ENCODE assay signal across 12 cellular contexts in genomic region chr19:47518139-47518538, GRCh38. TPM values are rescaled to one million over a fixed set of nuclear protein-coding genes. Genes with fewer than 3 reads are reported as not detected.
DNase-seq lines count a peak whose midpoint lies in the region; ATAC-seq and TF ChIP-seq lines count a peak whose summit lies in the region.
"Had no signal": no experiment of that assay in that cellular context is flagged by ENCODE, and none has a peak within 500 bp of the region (broad histone marks: within the 10 kb centered on the region; RNA-seq: fewer than 3 reads in every experiment).

No MANE protein-coding gene starts in this region.

- DNase-seq in activated gamma-delta T cell treated with Interleukin-2 at 50 U/mL for 16 hours (peak; percentile 50), activated gamma-delta T cell (lab: John Stamatoyannopoulos, UW) (no peak), activated B cell treated with CpG ODN at 0.5 μM for 24 hours (peak; percentile 44), left colon (no peak), mesenchymal stem cell (no peak)
- peak; percentile 39 for DNase-seq in effector CD8-positive, alpha-beta T cell (lab: John Stamatoyannopoulos, UW)
- DNase-seq: IMR-90 had no signal

- peak overlapping the region; percentile 53 for H3K4me3 Mint-ChIP-seq in activated B cell treated with CpG ODN at 0.5 μM for 24 hours

- no peak overlapping the region for H2BK5ac ChIP-seq in mesenchymal stem cell (ENCODE audit: low read depth, low read length, poor library complexity, severe bottlenecking)

- H3K18ac ChIP-seq in mesenchymal stem cell (ENCODE audit: low read depth in 1 of 2, low read length in 2 of 2), result no peak overlapping the region

- H3K4me1 Mint-ChIP-seq in activated B cell treated with CpG ODN at 0.5 μM for 24 hours, result peaks cover 66% of the 10 kb centered on the region

- no peak overlapping the region for H4K8ac ChIP-seq in mesenchymal stem cell (ENCODE audit: low read length)

- intact Hi-C loops in activated B cell treated with CpG ODN at 0.5 μM for 24 hours (cut with micrococcal nuclease), result loop anchor here (5.0 kb wide), 1 partner anchor 246 kb away; the partner anchor contains the start of gene INAFM1
- intact Hi-C loops in left colon (cut with DNase I, micrococcal nuclease), result no loop called here

- H3K27me3 ChIP-seq in thymus (ENCODE audit: control insufficient read depth, insufficient read depth) (no peaks in the 10 kb centered on the region), mesenchymal stem cell (ENCODE audit: control insufficient read depth in 1 of 2, insufficient read depth in 1 of 2, low read length in 2 of 2) (peaks cover 16 to 22% of the 10 kb centered on the region in 2 experiments)

- no peak overlapping the region for H2AFZ ChIP-seq in mesenchymal stem cell (ENCODE audit: low read depth, low read length)

- no peak overlapping the region for H3K14ac ChIP-seq in mesenchymal stem cell (ENCODE audit: low read length in 2 of 2)

- no peak overlapping the region for H3K4ac ChIP-seq in mesenchymal stem cell (ENCODE audit: low read depth in 1 of 2, low read length in 2 of 2)

- ATAC-seq in activated B cell treated with CpG ODN at 0.5 μM for 24 hours (ENCODE audit: low read depth) (peak; percentile 8), left colon (no peak), GM18870 (IDR thresholded peaks at IDR 0.05; ENCODE audit: unreplicated experiment) (no peak)

- H3K9ac ChIP-seq in mesenchymal stem cell (ENCODE audit: low read length), result no peak overlapping the region

- H2AK5ac ChIP-seq in mesenchymal stem cell (ENCODE audit: low read length, severe bottlenecking), result no peak overlapping the region

- no peak overlapping the region for H2BK12ac ChIP-seq in mesenchymal stem cell (ENCODE audit: low read length in 2 of 2)

- no peak overlapping the region for H3K4me2 ChIP-seq in mesenchymal stem cell (ENCODE audit: low read length, poor library complexity, severe bottlenecking)

- H3K4me1 ChIP-seq in thymus (ENCODE audit: control insufficient read depth, insufficient read depth, low read length) (peaks cover 41% of the 10 kb centered on the region), mesenchymal stem cell (ENCODE audit: control insufficient read depth, insufficient read depth, low read depth, low read length) (peaks cover 10% of the 10 kb centered on the region)

- peaks cover 15% of the 10 kb centered on the region for H3K27me3 Mint-ChIP-seq in activated B cell treated with CpG ODN at 0.5 μM for 24 hours

- H3K36me3 ChIP-seq in thymus (ENCODE audit: control insufficient read depth, insufficient read depth), result no peaks in the 10 kb centered on the region
- H3K36me3 ChIP-seq in mesenchymal stem cell (ENCODE audit: control insufficient read depth in 1 of 2, insufficient read depth in 2 of 2, low read depth in 1 of 2, low read length in 2 of 2), result no peaks in the 10 kb centered on the region
- H3K36me3 ChIP-seq: thoracic aorta had no signal

- no peak overlapping the region for H4K91ac ChIP-seq in mesenchymal stem cell (ENCODE audit: low read length)

- H3K79me1 ChIP-seq in mesenchymal stem cell (replicated peaks; ENCODE audit: low read length, poor library complexity, severe bottlenecking), result no peaks in the 10 kb centered on the region

- H3K36me3 Mint-ChIP-seq in activated B cell treated with CpG ODN at 0.5 μM for 24 hours (ENCODE audit: low read depth), result peaks cover 8% of the 10 kb centered on the region

- H3K23ac ChIP-seq in mesenchymal stem cell (ENCODE audit: low read length in 2 of 2), result no peak overlapping the region

- CTCF ChIA-PET in activated B cell treated with CpG ODN at 0.5 μM for 24 hours (lab: Charles Lee), result interaction anchor here (0.9 kb wide), 1 partner anchor 34 kb away, joined by 3 read pairs; the partner anchor contains the start of gene KPTN

- H3K9me3 Mint-ChIP-seq in activated B cell treated with CpG ODN at 0.5 μM for 24 hours, result no peaks in the 10 kb centered on the region

- H3K4me3 ChIP-seq in thymus (ENCODE audit: low read length) (peak overlapping the region; percentile 11), mesenchymal stem cell (ENCODE audit: insufficient read depth in 1 of 2, low read depth in 1 of 2, low read length in 2 of 2) (no peak overlapping the region)
- H3K4me3 ChIP-seq: thoracic aorta had no signal

- H3K9me3 ChIP-seq in thymus (ENCODE audit: control insufficient read depth), result no peaks in the 10 kb centered on the region
- no peaks in the 10 kb centered on the region for H3K9me3 ChIP-seq in mesenchymal stem cell (ENCODE audit: control insufficient read depth, low read length)
- H3K9me3 ChIP-seq: thoracic aorta had no signal

- no peak overlapping the region for H2BK120ac ChIP-seq in mesenchymal stem cell (ENCODE audit: low read depth, low read length)

- H3K27ac ChIP-seq in thymus (ENCODE audit: low read depth) (no peak overlapping the region), mesenchymal stem cell (ENCODE audit: low read length, poor library complexity, severe bottlenecking) (no peak overlapping the region)
- H3K27ac ChIP-seq: thoracic aorta had no signal

- no peak overlapping the region for H2BK15ac ChIP-seq in mesenchymal stem cell (ENCODE audit: low read depth, poor library complexity, severe bottlenecking)

- WGBS in thymus, result 2% methylated on average over 4 of the region's 4 CpGs
- WGBS in mesenchymal stem cell, result 85% methylated on average over 4 of the region's 4 CpGs

- TF ChIP-seq CTCF in activated B cell treated with CpG ODN at 0.5 μM for 24 hours (IDR thresholded peaks at IDR 0.05), result no peak

- peak overlapping the region; percentile 48 for H3K27ac Mint-ChIP-seq in activated B cell treated with CpG ODN at 0.5 μM for 24 hours

- POLR2A ChIA-PET in activated B cell treated with CpG ODN at 0.5 μM for 24 hours (lab: Charles Lee), result interaction anchor here (0.8 to 0.9 kb wide), 2 partner anchors 29 to 35 kb away, joined by 4 to 5 read pairs; partner anchors contain the start of gene KPTN

RNA-seq across cellular contexts. Expression of gene NAPA, which starts 3.3 kb away (rescaled TPM):
- total RNA-seq in activated B cell treated with CpG ODN at 0.5 μM for 24 hours, result 56.8 and 70.6 TPM in 2 replicates
- 89.2 TPM for polyA plus RNA-seq in thymus
- total RNA-seq in left colon, result 100 to 1,000 TPM; 122 to 130 TPM
- polyA plus RNA-seq in mesenchymal stem cell (2013, experiment 1 of 2), result 113 TPM
- 117 TPM for polyA plus RNA-seq in mesenchymal stem cell (2013, experiment 2 of 2)

RNA-seq across cellular contexts. Expression of gene KPTN, which starts 34.1 kb away (rescaled TPM):
- total RNA-seq in activated B cell treated with CpG ODN at 0.5 μM for 24 hours, result 8.0 and 8.7 TPM in 2 replicates
- polyA plus RNA-seq in thymus, result 32.2 TPM
- 1 to 10 TPM; 4.6 to 6.0 TPM for total RNA-seq in left colon
- polyA plus RNA-seq in mesenchymal stem cell (2013, experiment 1 of 2), result 8.5 TPM
- 8.6 TPM for polyA plus RNA-seq in mesenchymal stem cell (2013, experiment 2 of 2)

RNA-seq across cellular contexts. Expression of gene SLC8A2, which starts 46.4 kb away (rescaled TPM):
- total RNA-seq in activated B cell treated with CpG ODN at 0.5 μM for 24 hours (not detected in 2 replicates), left colon (1 to 10 TPM in 1 of 2 donors, under 1 TPM in 1; 0.09 to 2.2 TPM)
- polyA plus RNA-seq in thymus, result 0.16 TPM
- polyA plus RNA-seq in mesenchymal stem cell (2013, experiment 1 of 2), result 0.06 TPM
- polyA plus RNA-seq in mesenchymal stem cell (2013, experiment 2 of 2), result 0.07 TPM
- total RNA-seq: endothelial cell of umbilical vein, IMR-90 had no signal
- polyA plus RNA-seq: endothelial cell of umbilical vein had no signal

RNA-seq across cellular contexts. Expression of gene ZNF541, which starts 54.8 kb away (rescaled TPM):
- total RNA-seq in activated B cell treated with CpG ODN at 0.5 μM for 24 hours (not detected in 2 replicates), left colon (under 1 TPM in 1 of 2 donors, not detected in 1; 0.11 TPM)
- polyA plus RNA-seq in thymus, result 0.39 TPM
- 0.03 TPM for polyA plus RNA-seq in mesenchymal stem cell (2013, experiment 1 of 2)
- 0.04 TPM for polyA plus RNA-seq in mesenchymal stem cell (2013, experiment 2 of 2)
- total RNA-seq: IMR-90, thoracic aorta had no signal
- polyA plus RNA-seq: AG04450, IMR-90 had no signal

Comparison
In these comparisons a context has a peak if more than half of its experiments do, and no peak if none do; other contexts are left out.
1. DNase-seq: peak in activated gamma-delta T cell treated with Interleukin-2 at 50 U/mL for 16 hours (single experiment), activated B cell treated with CpG ODN at 0.5 μM for 24 hours (single experiment) and effector CD8-positive, alpha-beta T cell (single experiment); none in activated gamma-delta T cell (single experiment), left colon (0 of 2) and mesenchymal stem cell (single experiment).